ENCODE assay signal across 19 cellular contexts in the genomic region with DNA sequence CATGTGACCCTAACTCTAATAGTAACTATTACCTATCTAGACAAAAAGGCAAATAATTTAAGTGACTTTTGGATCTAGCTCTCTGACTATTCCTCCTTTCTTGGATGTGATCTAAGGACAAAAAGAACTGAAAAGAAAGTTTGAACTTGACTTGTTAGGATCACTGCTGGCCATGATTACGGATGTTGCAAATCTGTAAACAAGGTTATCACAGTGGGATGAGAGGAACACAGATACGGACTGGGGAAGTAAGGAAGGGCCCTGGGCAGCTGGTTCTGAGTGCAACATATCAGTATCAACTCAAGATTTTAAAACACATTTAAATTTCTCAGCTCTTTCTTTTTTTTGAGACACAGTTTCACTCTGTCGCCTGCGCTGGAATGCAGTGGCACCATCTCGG.
"Had no signal": no experiment of that assay in that cellular context is flagged by ENCODE, and none has a peak within 500 bp of the region (broad histone marks: within the 10 kb centered on the region; RNA-seq: fewer than 3 reads in every experiment).

No MANE protein-coding gene starts in this region.

- H3K9me3 Mint-ChIP-seq: activated CD4-positive, alpha-beta T cell treated with anti-CD3 and anti-CD28 coated beads, Interleukin-2, amount 10 ng/mL, durations not matched to agents 24 days and 14 days; activated naive CD8-positive, alpha-beta T cell treated with anti-CD3 and anti-CD28 coated beads for 36 hours; activated T-cell treated with anti-CD3 and anti-CD28 coated beads, Interleukin-2, amount 50 U/mL, for 72 hours; brain; central memory CD8-positive, alpha-beta T cell had no signal

- H3K27me3 Mint-ChIP-seq: brain had no signal

- H3K27ac ChIP-seq: thoracic aorta had no signal

- H3K4me3 ChIP-seq: heart right ventricle, thoracic aorta had no signal

- H3K27me3 ChIP-seq: heart right ventricle had no signal

- H3K27ac Mint-ChIP-seq: activated CD4-positive, alpha-beta T cell treated with anti-CD3 and anti-CD28 coated beads, Interleukin-2, amount 10 ng/mL, durations not matched to agents 24 days and 14 days; activated CD8-positive, alpha-beta T cell treated with anti-CD3 and anti-CD28 coated beads, Interleukin-2, amount 10 ng/mL, durations not matched to agents 7 days and 5 days; activated naive CD8-positive, alpha-beta T cell treated with anti-CD3 and anti-CD28 coated beads for 36 hours; activated T-cell treated with anti-CD3 and anti-CD28 coated beads, Interleukin-2, amount 50 U/mL, for 72 hours; T-helper 17 cell had no signal

- H3K9me3 ChIP-seq: heart right ventricle, thoracic aorta had no signal

- DNase-seq: activated CD4-positive, alpha-beta T cell treated with anti-CD3 and anti-CD28 coated beads, Interleukin-2, amount 10 ng/mL, durations not matched to agents 24 days and 14 days; activated CD4-positive, CD25-positive, alpha-beta regulatory T cell; activated CD8-positive, alpha-beta memory T cell treated with anti-CD3 and anti-CD28 coated beads, Interleukin-2, amount 50 U/mL, for 4 hours; activated CD8-positive, alpha-beta T cell treated with anti-CD3 and anti-CD28 coated beads, Interleukin-2, amount 10 ng/mL, durations not matched to agents 7 days and 5 days; activated gamma-delta T cell treated with Interleukin-2 at 50 U/mL for 16 hours; activated naive CD8-positive, alpha-beta T cell treated with anti-CD3 and anti-CD28 coated beads for 36 hours; activated T-cell treated with anti-CD3 and anti-CD28 coated beads, Interleukin-2, amount 50 U/mL, for 72 hours; amygdala; cortex of kidney; effector memory CD4-positive, alpha-beta T cell; foreskin melanocyte; heart right ventricle; left colon; mesenchymal stem cell; stimulated activated CD4-positive, alpha-beta T cell treated with anti-CD3 and anti-CD28 coated beads, Interleukin-1b, Interleukin-23, amount 100 ng/mL, for 48 hours; T-helper 17 cell had no signal

- H3K36me3 Mint-ChIP-seq: activated naive CD8-positive, alpha-beta T cell treated with anti-CD3 and anti-CD28 coated beads for 36 hours had no signal

- H3K4me3 Mint-ChIP-seq: activated CD4-positive, alpha-beta T cell treated with anti-CD3 and anti-CD28 coated beads, Interleukin-2, amount 10 ng/mL, durations not matched to agents 24 days and 14 days; activated CD8-positive, alpha-beta T cell treated with anti-CD3 and anti-CD28 coated beads, Interleukin-2, amount 10 ng/mL, durations not matched to agents 7 days and 5 days; activated naive CD8-positive, alpha-beta T cell treated with anti-CD3 and anti-CD28 coated beads for 36 hours; activated T-cell treated with anti-CD3 and anti-CD28 coated beads, Interleukin-2, amount 50 U/mL, for 72 hours; central memory CD8-positive, alpha-beta T cell; T-helper 17 cell had no signal

- H3K36me3 ChIP-seq: thoracic aorta had no signal

- H3K4me1 Mint-ChIP-seq: activated CD4-positive, alpha-beta T cell treated with anti-CD3 and anti-CD28 coated beads, Interleukin-2, amount 10 ng/mL, durations not matched to agents 24 days and 14 days; activated naive CD8-positive, alpha-beta T cell treated with anti-CD3 and anti-CD28 coated beads for 36 hours; central memory CD8-positive, alpha-beta T cell; T-helper 17 cell had no signal
